ENCODE assay signal across 1 cellular context in the genomic region with DNA sequence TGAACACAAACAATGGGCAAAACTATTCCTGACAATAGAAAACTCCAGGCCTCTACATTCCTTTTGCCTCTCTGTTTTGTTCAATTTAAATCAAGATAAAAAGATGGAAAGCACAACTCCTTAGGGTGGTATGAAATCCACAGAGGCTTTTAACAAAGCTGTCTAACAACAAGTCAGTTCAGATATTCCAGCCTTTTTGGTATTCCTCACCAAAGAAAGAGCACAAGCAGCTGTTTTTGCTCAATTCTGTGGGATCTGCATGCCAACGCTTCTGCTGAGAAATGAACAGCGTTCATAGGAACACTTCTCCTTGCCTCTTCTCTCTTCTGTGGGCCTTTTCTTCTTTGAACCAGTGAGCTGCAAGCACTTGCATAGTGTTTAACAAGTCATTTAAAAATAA.
TF ChIP-seq lines count a peak whose summit lies in the region.

No MANE protein-coding gene starts in this region.

TF ChIP-seq in H1, 55 proteins besides CTCF, POLR2A, EP300 and RAD21:
- TF ChIP-seq PHF8 (conservative IDR thresholded peaks at IDR 0.05; ENCODE audit: low read depth, low read length): no peak
- no peak for TF ChIP-seq YY1 (IDR thresholded peaks at IDR 0.05; ENCODE audit: low read depth, low read length)
- TF ChIP-seq CHD2 (IDR thresholded peaks at IDR 0.05; ENCODE audit: low read length): no peak
